In genomic region chr20:34558320-34559202, GRCh38 we compare ENCODE assay signal across 8 cellular contexts. TPM values are rescaled to one million over a fixed set of nuclear protein-coding genes. Genes with fewer than 3 reads are reported as not detected.
A peak's percentile ranks its signal among the peaks of the same experiment; 100 is the strongest.
DNase-seq lines count a peak whose midpoint lies in the region; ATAC-seq and TF ChIP-seq lines count a peak whose summit lies in the region.

TSS of gene MAP1LC3A (plus strand) at chr20:34558718. CDS start at chr20:34558869, 151 bp downstream.

- peak within 1 kb of the TSS; percentile 88 for H3K4me3 Mint-ChIP-seq in glutamatergic neuron (ENCODE audit: unreplicated experiment)

- CTCF ChIA-PET in SK-N-SH (lab: Yijun Ruan, JAX) = interaction anchor here (0.6 to 2.6 kb wide), 13 partner anchors 20 to 563 kb away, joined by 3 to 13 read pairs (median 3); no protein-coding TSS in a partner anchor

- no peaks in the 10 kb centered on the region for H3F3A ChIP-seq in SK-N-SH (replicated peaks; ENCODE audit: insufficient read depth)

- H3K36me3 ChIP-seq in SK-N-SH (replicated peaks in 1 of 2; ENCODE audit: control insufficient read depth in 1 of 2, insufficient read depth in 2 of 2, low read length in 1 of 2) = peaks cover 0 to 6% of the 10 kb centered on the region in 2 experiments

- no peaks in the 10 kb centered on the region for H3K79me2 ChIP-seq in SK-N-SH (ENCODE audit: insufficient read depth)

- peaks cover 13% of the 10 kb centered on the region for H3K9me3 Mint-ChIP-seq in glutamatergic neuron (ENCODE audit: unreplicated experiment)

- DNase-seq in G401 (ENCODE audit: low spot score) (peak; percentile 97), SK-N-SH (peak; percentile 99), glutamatergic neuron (peak; percentile 98), omental fat pad (ENCODE audit: low spot score) (peak; percentile 93), NCI-H1436 (lab: John Stamatoyannopoulos, UW) (no peak)
- peak; percentile 76 for DNase-seq in activated naive CD8-positive, alpha-beta T cell treated with anti-CD3 and anti-CD28 coated beads, Interleukin-2, amount 50 U/mL, for 16 hours (ENCODE audit: low read depth, low spot score)

- H3K4me1 Mint-ChIP-seq in glutamatergic neuron (ENCODE audit: low read depth, unreplicated experiment) = peaks cover 3% of the 10 kb centered on the region

- H3K36me3 Mint-ChIP-seq in glutamatergic neuron (ENCODE audit: unreplicated experiment) = no peaks in the 10 kb centered on the region

- H4K20me1 ChIP-seq in SK-N-SH (ENCODE audit: insufficient read depth) = no peaks in the 10 kb centered on the region

- TF ChIP-seq EP300 in SK-N-SH (IDR thresholded peaks at IDR 0.05; ENCODE audit: borderline replicate concordance in 1 of 2, low read depth in 1 of 2, low read length in 1 of 2) = no peak

- peak within 1 kb of the TSS; percentile 94 for H2AFZ ChIP-seq in SK-N-SH (ENCODE audit: low read depth)

- H3K27ac ChIP-seq in SK-N-SH (ENCODE audit: low read depth in 2 of 2, low read length in 1 of 2) = peak within 1 kb of the TSS; percentile 45 to 61; a peak in 2 of 4 replicates

- no peaks in the 10 kb centered on the region for H3K27me3 ChIP-seq in SK-N-SH (ENCODE audit: insufficient read depth)

- WGBS in SK-N-SH (ENCODE audit: low lambda C conversion rate) = 3% methylated on average over 37 of the region's 100 CpGs

- H3K9ac ChIP-seq in SK-N-SH = peak within 1 kb of the TSS; percentile 88

- H3K4me1 ChIP-seq in SK-N-SH (ENCODE audit: control insufficient read depth in 1 of 2, insufficient read depth in 2 of 2, low read depth in 1 of 2, low read length in 1 of 2) = peaks cover 0 to 9% of the 10 kb centered on the region in 2 experiments; a peak in 1 of 4 replicates

- POLR2A ChIA-PET in SK-N-SH (lab: Yijun Ruan, JAX) = interaction anchor here (0.6 to 2.3 kb wide), 9 partner anchors 15 to 884 kb away, joined by 3 to 14 read pairs (median 3); partner anchors contain the start of genes ITCH and TP53INP2

- H3K9me3 ChIP-seq in SK-N-SH = no peaks in the 10 kb centered on the region

- ATAC-seq in HG03045 (IDR thresholded peaks at IDR 0.05; ENCODE audit: unreplicated experiment) (peak; percentile 55), omental fat pad (ENCODE audit: low FRiP score) (peak; percentile 96)

- H3K27ac Mint-ChIP-seq in glutamatergic neuron (ENCODE audit: unreplicated experiment) = peak within 1 kb of the TSS; percentile 91

- TF ChIP-seq CTCF in SK-N-SH (IDR thresholded peaks at IDR 0.05) (no peak), glutamatergic neuron (IDR thresholded peaks at IDR 0.05; ENCODE audit: partially characterized antibody, unreplicated experiment) (no peak), omental fat pad (IDR thresholded peaks at IDR 0.05) (no peak), subcutaneous adipose tissue (IDR thresholded peaks at IDR 0.05; ENCODE audit: low read depth) (no peak)

- H3K9me2 ChIP-seq in SK-N-SH = no peaks in the 10 kb centered on the region

- no peak for TF ChIP-seq RAD21 in SK-N-SH (IDR thresholded peaks at IDR 0.05; ENCODE audit: low read length)

- in situ Hi-C loops in G401 (cut with HindIII; ENCODE audit: low sequenced_read_pairs) = no loop called here

- H3K4me2 ChIP-seq in SK-N-SH = peak within 1 kb of the TSS; percentile 98

- peaks cover 7% of the 10 kb centered on the region for H3K27me3 Mint-ChIP-seq in glutamatergic neuron (ENCODE audit: unreplicated experiment)

- H3K4me3 ChIP-seq in SK-N-SH (ENCODE audit: low read depth in 2 of 2, low read length in 1 of 2) = peak within 1 kb of the TSS; percentile 73 to 77

TF ChIP-seq in SK-N-SH, 30 proteins besides CTCF, POLR2A, EP300 and RAD21:
- TF ChIP-seq RFX5 (IDR thresholded peaks at IDR 0.05; ENCODE audit: low read length) (peak; percentile 69), NRF1 (IDR thresholded peaks at IDR 0.05; ENCODE audit: low read depth, low read length) (peak; percentile 23; the same call in 1 of the 2 replicates), RCOR1 (IDR thresholded peaks at IDR 0.05; ENCODE audit: low read length) (peak; percentile 47; the same call in 1 of the 2 replicates), USF2 (IDR thresholded peaks at IDR 0.05; ENCODE audit: borderline replicate concordance, low read depth, low read length) (no peak), MAX (IDR thresholded peaks at IDR 0.05; ENCODE audit: low read depth) (peak; percentile 47; the same call in 1 of the 2 replicates), RXRA (IDR thresholded peaks at IDR 0.05; ENCODE audit: borderline replicate concordance, low read depth) (no peak), JUND (IDR thresholded peaks at IDR 0.05) (no peak), USF1 (IDR thresholded peaks at IDR 0.05; ENCODE audit: borderline replicate concordance, low read depth) (peak; percentile 48), POLR2AphosphoS5 (IDR thresholded peaks at IDR 0.05; ENCODE audit: low read depth, low read length) (peak; percentile 22; the same call in 1 of the 2 replicates)
TF ChIP-seq in SK-N-SH: peak in this region for 6.

RNA-seq across cellular contexts. Expression of gene MAP1LC3A, which starts in this region (rescaled TPM):
- 0.37 TPM in 1 of 2 replicates, not detected in the other for total RNA-seq in G401 (2014; rRNA removed; shearing (Covaris generic))
- 17.2 and 24.9 TPM in 2 replicates for polyA plus RNA-seq in SK-N-SH (2012; rRNA removed)
- 11.7 and 18.7 TPM in 2 replicates for polyA plus RNA-seq in SK-N-SH (2012; cell fraction: cytosol; rRNA removed)
- polyA plus RNA-seq in SK-N-SH (2012; cell fraction: nucleus; rRNA removed) = 80.3 and 107 TPM in 2 replicates
- total RNA-seq in glutamatergic neuron (ENCODE audit: unreplicated experiment) (143 TPM), omental fat pad (10 to 100 TPM; 50.1 to 76.1 (median 55.9) TPM), subcutaneous adipose tissue (10 to 100 TPM; 22.0 to 71.6 (median 63.5) TPM)

Comparison
In these comparisons a context has a peak if more than half of its experiments do, and no peak if none do; other contexts are left out.
1. RNA of gene MAP1LC3A (total RNA-seq): 143 TPM in glutamatergic neuron (single experiment), 22.0 to 71.6 TPM in subcutaneous adipose tissue and 50.1 to 76.1 TPM in omental fat pad; 0.37 TPM in G401; every median in the first group is over 10 times any median in the second.
2. Peak in DNase-seq in G401; RNA of the gene not detected or under 1 TPM.